In the genomic region with DNA sequence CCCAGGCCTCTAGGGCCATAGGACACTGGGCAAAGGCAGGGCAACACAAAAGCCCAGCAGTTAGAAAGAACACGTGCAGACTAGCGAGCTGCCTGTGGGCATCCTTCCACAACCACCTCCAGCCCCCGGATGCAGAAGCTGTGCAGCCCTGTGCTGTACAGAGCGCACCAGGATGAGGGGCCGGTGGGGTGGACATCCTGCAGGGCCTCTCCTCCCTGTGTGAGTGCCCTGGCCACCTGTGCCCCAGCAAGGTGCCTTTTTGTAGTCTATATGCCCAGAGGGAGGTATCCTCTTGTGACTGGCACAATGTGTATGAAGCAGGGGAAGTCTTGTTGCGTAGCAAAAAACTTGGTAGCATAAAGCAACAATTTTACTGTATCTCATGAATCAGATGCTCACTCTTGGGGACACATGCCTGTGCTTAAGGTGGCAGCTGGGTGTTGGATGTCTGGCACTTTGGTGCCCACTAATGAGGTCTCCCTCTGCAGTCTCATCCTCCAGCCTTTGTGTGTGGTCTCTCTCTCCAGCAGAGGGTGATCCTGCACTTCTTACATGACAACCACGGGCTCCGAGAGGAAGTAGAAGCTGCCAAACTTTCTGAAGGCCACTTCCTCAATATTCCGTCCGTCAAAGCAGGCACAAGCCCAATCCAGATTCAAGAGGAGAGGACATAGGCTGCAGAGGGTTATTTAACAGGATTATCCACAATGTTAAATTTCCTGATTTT, we compare ENCODE assay signal across 8 cellular contexts. TPM values are rescaled to one million over a fixed set of nuclear protein-coding genes. Genes with fewer than 3 reads are reported as not detected.
A peak's percentile ranks its signal among the peaks of the same experiment; 100 is the strongest.
DNase-seq lines count a peak whose midpoint lies in the region; ATAC-seq, FAIRE-seq and TF ChIP-seq lines count a peak whose summit lies in the region.

No MANE protein-coding gene starts in this region.

- H3K4me3 Mint-ChIP-seq in CD4-positive, alpha-beta memory T cell, result peak overlapping the region in 6 of 8 donors; percentile 11 to 75 (median 70)

- peak; percentile 86 for ATAC-seq in GM18858 (IDR thresholded peaks at IDR 0.05; ENCODE audit: unreplicated experiment)
- ATAC-seq in HG03135 (IDR thresholded peaks at IDR 0.05; ENCODE audit: unreplicated experiment), result peak; percentile 84
- peak; percentile 78 for ATAC-seq in GM12878
- ATAC-seq in GM19455 (IDR thresholded peaks at IDR 0.05; ENCODE audit: unreplicated experiment), result no peak

- H3K27ac Mint-ChIP-seq in CD4-positive, alpha-beta memory T cell, result peak overlapping the region; percentile 60 to 90 (median 64)

- H4K20me1 ChIP-seq in GM12878 (ENCODE audit: control insufficient read depth, insufficient read depth), result no peaks in the 10 kb centered on the region

- TF ChIP-seq RAD21 in GM12878 (IDR thresholded peaks at IDR 0.05; ENCODE audit: insufficient read depth, low read depth, low read length), result peak; percentile 69

- CTCF ChIA-PET in CD4-positive, alpha-beta memory T cell (lab: Charles Lee; ENCODE audit: partially characterized antibody), result interaction anchor here (0.7 to 6.2 kb wide), 8 partner anchors 9 to 281 kb away, joined by 3 to 154 read pairs (median 3); partner anchors contain the start of gene NCAPG2
- CTCF ChIA-PET in GM12878 (lab: Yijun Ruan, JAX), result interaction anchor here (0.6 to 7.0 kb wide), 6 partner anchors 9 to 281 kb away, joined by 3 to 78 read pairs (median 4); no protein-coding TSS in a partner anchor

- H3K27me3 Mint-ChIP-seq in CD4-positive, alpha-beta memory T cell, result no peaks in the 10 kb centered on the region

- peaks cover 19% of the 10 kb centered on the region for H3K79me2 ChIP-seq in GM12878 (ENCODE audit: control insufficient read depth, insufficient read depth, low read length)

- peak; percentile 50 to 72 (median 68); a peak in 5 of 6 replicates for TF ChIP-seq CTCF in GM12878 (IDR thresholded peaks at IDR 0.05 in 2 of 3, conservative IDR thresholded peaks at IDR 0.05 in 1 of 3; ENCODE audit: control insufficient read depth in 2 of 3, extremely low read depth in 1 of 3, insufficient read depth in 1 of 3, low read depth in 3 of 3, low read length in 3 of 3)

- TF ChIP-seq EP300 in GM12878 (IDR thresholded peaks at IDR 0.05; ENCODE audit: borderline replicate concordance in 1 of 2, control insufficient read depth in 1 of 2, low read depth in 2 of 2, low read length in 2 of 2), result no peak

- H3K9ac ChIP-seq in GM12878 (ENCODE audit: control insufficient read depth, insufficient read depth, low read length), result no peak overlapping the region

- POLR2A ChIA-PET in CD4-positive, alpha-beta memory T cell (lab: Charles Lee; ENCODE audit: partially characterized antibody), result interaction anchor here (0.6 to 2.5 kb wide), 6 partner anchors 9 to 502 kb away, joined by 3 to 19 read pairs (median 4); partner anchors contain the start of gene NCAPG2
- POLR2A ChIA-PET in GM12878 (lab: Charles Lee), result interaction anchor here (0.9 kb wide), 1 partner anchor 9 kb away, joined by 4 read pairs; the partner anchor contains the start of gene NCAPG2

- TF ChIP-seq POLR2A in GM12878 (IDR thresholded peaks at IDR 0.05; ENCODE audit: low read depth, low read length), result no peak

- H3K27ac ChIP-seq in CD4-positive, alpha-beta memory T cell (ENCODE audit: low read depth, low read length), result peak overlapping the region; percentile 12
- no peak overlapping the region for H3K27ac ChIP-seq in GM12878 (ENCODE audit: control insufficient read depth, insufficient read depth)

- no peaks in the 10 kb centered on the region for H3K36me3 ChIP-seq in CD4-positive, alpha-beta memory T cell (ENCODE audit: insufficient read depth, low read length)
- H3K36me3 ChIP-seq in GM12878 (ENCODE audit: control insufficient read depth in 2 of 2, insufficient read depth in 2 of 2, low read length in 1 of 2), result peaks cover 10 to 13% of the 10 kb centered on the region in 2 experiments; a peak in 3 of 4 replicates

- H3K4me2 ChIP-seq in GM12878 (ENCODE audit: control insufficient read depth, insufficient read depth), result no peak overlapping the region

- SMC1A ChIA-PET in GM12878 (lab: Charles Lee; ENCODE audit: uncharacterized antibody, unreplicated experiment), result interaction anchor here (1.2 to 8.2 kb wide), 3 partner anchors 21 to 281 kb away, joined by 3 to 62 read pairs (median 5); no protein-coding TSS in a partner anchor

- peak; percentile 44 for FAIRE-seq in GM12878 (lab: Jason Lieb, UNC)

- H3K27me3 ChIP-seq in CD4-positive, alpha-beta memory T cell (ENCODE audit: insufficient read depth, low read length), result no peaks in the 10 kb centered on the region
- no peaks in the 10 kb centered on the region for H3K27me3 ChIP-seq in GM12878 (replicated peaks in 1 of 2; ENCODE audit: control insufficient read depth in 2 of 2, insufficient read depth in 2 of 2, low read length in 1 of 2)

- in situ Hi-C loops in GM12878 (cut with MboI), result loop anchor here (5.0 kb wide), 1 partner anchor 281 kb away; no protein-coding TSS in a partner anchor

- peaks cover 0 to 2% (median 0%) of the 10 kb centered on the region in 8 donors for H3K9me3 Mint-ChIP-seq in CD4-positive, alpha-beta memory T cell

- peaks cover 0 to 8% of the 10 kb centered on the region in 2 donors for H3K36me3 Mint-ChIP-seq in CD4-positive, alpha-beta memory T cell

- intact Hi-C loops in CD4-positive, alpha-beta memory T cell (cut with micrococcal nuclease), result loop anchor here (1.0 kb wide), 1 partner anchor 281 kb away; no protein-coding TSS in a partner anchor
- intact Hi-C loops in GM12878 (cut with micrococcal nuclease; ENCODE audit: unreplicated experiment), result loop anchor here (1.0 kb wide), 1 partner anchor 281 kb away; no protein-coding TSS in a partner anchor

- RAD21 ChIA-PET in GM12878 (lab: Charles Lee; ENCODE audit: unreplicated experiment), result interaction anchor here (1.0 to 5.6 kb wide), 2 partner anchors 133 to 281 kb away, joined by 3 to 59 read pairs; partner anchors contain the start of gene ESYT2

- peak overlapping the region; percentile 62 for H2AFZ ChIP-seq in GM12878 (ENCODE audit: control insufficient read depth, low read depth, low read length)

- no peaks in the 10 kb centered on the region for H3K9me3 ChIP-seq in CD4-positive, alpha-beta memory T cell (ENCODE audit: control insufficient read depth in 1 of 2, low read length in 2 of 2)
- H3K9me3 ChIP-seq in GM12878 (replicated peaks; ENCODE audit: control insufficient read depth, insufficient read depth, low read length), result no peaks in the 10 kb centered on the region; the same call in 2 of the 3 replicates

- peaks cover 28% of the 10 kb centered on the region for H3K4me1 ChIP-seq in CD4-positive, alpha-beta memory T cell (ENCODE audit: insufficient read depth, low read length)
- H3K4me1 ChIP-seq in GM12878 (ENCODE audit: control insufficient read depth, insufficient read depth, low read length), result no peaks in the 10 kb centered on the region

- BruUV-seq in GM12878 (replicated peaks; lab: Mats Ljungman, UMichigan), result no TSS peak

- no peak overlapping the region for H3K4me3 ChIP-seq in CD4-positive, alpha-beta memory T cell (ENCODE audit: low read length in 2 of 2)
- H3K4me3 ChIP-seq in GM12878, result no peak overlapping the region

- WGBS in GM12878 (ENCODE audit: insufficient coverage, insufficient replicate concordance, low lambda C conversion rate, missing lambda C conversion rate), result 91% methylated on average over 10 of the region's 10 CpGs

- DNase-seq in CD4-positive, alpha-beta memory T cell, result peak; percentile 43 to 67 (median 58)
- DNase-seq in SIG-M5 treated with dmso at 0.1 percent for 504 hours (lab: John Stamatoyannopoulos, UW; ENCODE audit: unreplicated experiment) (peak; percentile 92), GM12878 (ENCODE audit: low read depth, low spot score) (peak; percentile 28), hippocampal formation (lab: John Stamatoyannopoulos, UW) (peak; percentile 46 to 72), smooth muscle cell of the brain vasculature (ENCODE audit: low read depth, low spot score) (peak; percentile 53)

- H3K4me1 Mint-ChIP-seq in CD4-positive, alpha-beta memory T cell, result peaks cover 8 to 13% (median 12%) of the 10 kb centered on the region in 4 donors

TF ChIP-seq in GM12878, 131 proteins besides CTCF, POLR2A, EP300 and RAD21 (continues in another document):
- TF ChIP-seq BHLHE40 (IDR thresholded peaks at IDR 0.05; ENCODE audit: borderline replicate concordance in 1 of 2, low read depth in 2 of 2, low read length in 1 of 2), result 0 out of 4 replicates have a peak, but pooled peaks of 1 of the 2 experiments have one; percentile 18
- TF ChIP-seq SRF (IDR thresholded peaks at IDR 0.05; ENCODE audit: low read depth in 2 of 2, low read length in 2 of 2), result no peak
- 0 out of 2 replicates have a peak, but pooled peaks have one; percentile 15 for TF ChIP-seq IKZF1 (conservative IDR thresholded peaks at IDR 0.05)
- peak; percentile 60; the same call in 1 of the 2 replicates for TF ChIP-seq RUNX3 (IDR thresholded peaks at IDR 0.05; ENCODE audit: low read length)

RNA-seq across cellular contexts. Expression of gene NCAPG2, which starts 8.7 kb away (rescaled TPM):
- total RNA-seq in CD4-positive, alpha-beta memory T cell, result 10 to 100 TPM; 15.0 to 17.9 TPM
- polyA plus RNA-seq in CD4-positive, alpha-beta memory T cell, result 10 to 100 TPM in 1 of 2 donors, 1 to 10 TPM in 1; 7.2 to 12.9 TPM
- 56.7 and 59.9 TPM in 2 replicates for total RNA-seq in GM12878 (2013; cell fraction: nucleolus; rRNA removed)
- total RNA-seq in GM12878 (2014; rRNA removed) (36.1 and 36.9 TPM in 2 replicates), GM12878 (2014; rRNA removed; fragmentation: Illumina TruSeq; extraction: Trizol) (48.2 and 48.6 TPM in 2 replicates), GM12878 (2021) (67.2 and 78.2 TPM in 2 replicates)
- polyA plus RNA-seq in GM12878 (2011; ENCODE audit: low read depth), result 18.6 TPM
- polyA plus RNA-seq in GM12878 (2011; rRNA removed) (44.0 and 56.1 TPM in 2 replicates), GM12878 (2014; fragmentation: Illumina TruSeq; extraction: Trizol) (52.9 and 56.3 TPM in 2 replicates), GM12878 (2014; fragmentation: Nextera tagmentation; extraction: Ambion mirVana) (10 to 100 TPM; 11.2 to 27.9 TPM), GM12878 (2014; rRNA removed) (46.4 and 49.9 TPM in 2 replicates), GM12878 (2016; fragmentation: Nextera tagmentation; extraction: Ambion mirVana) (10 to 100 TPM; 68.9 to 74.0 TPM)
- 37.0 and 37.2 TPM in 2 replicates for polyA plus RNA-seq in GM12878 (2011; cell fraction: cytosol; rRNA removed)
- 37.7 and 50.7 TPM in 2 replicates for polyA plus RNA-seq in GM12878 (2011; cell fraction: nucleus; rRNA removed)
- polyA plus RNA-seq in GM12878 (2012), result 24.4 and 28.3 TPM in 2 replicates
- polyA minus RNA-seq in GM12878 (2011; rRNA and poly(A)+ RNA removed), result 107 and 117 TPM in 2 replicates
- polyA minus RNA-seq in GM12878 (2011; cell fraction: cytosol; rRNA and poly(A)+ RNA removed), result 18.9 and 23.1 TPM in 2 replicates
- polyA minus RNA-seq in GM12878 (2011; cell fraction: nucleus; rRNA and poly(A)+ RNA removed), result 42.8 and 70.3 TPM in 2 replicates

Comparison
In these comparisons a context has a peak if more than half of its experiments do, and no peak if none do; other contexts are left out.
1. DNase-seq: peak in every context shown above with its lines; median percentile 92 in SIG-M5 treated with dmso at 0.1 percent for 504 hours; 59 in hippocampal formation; 58 in CD4-positive, alpha-beta memory T cell; 53 in smooth muscle cell of the brain vasculature; 28 in GM12878.